ENCODE assay signal across 9 cellular contexts in the genomic region with DNA sequence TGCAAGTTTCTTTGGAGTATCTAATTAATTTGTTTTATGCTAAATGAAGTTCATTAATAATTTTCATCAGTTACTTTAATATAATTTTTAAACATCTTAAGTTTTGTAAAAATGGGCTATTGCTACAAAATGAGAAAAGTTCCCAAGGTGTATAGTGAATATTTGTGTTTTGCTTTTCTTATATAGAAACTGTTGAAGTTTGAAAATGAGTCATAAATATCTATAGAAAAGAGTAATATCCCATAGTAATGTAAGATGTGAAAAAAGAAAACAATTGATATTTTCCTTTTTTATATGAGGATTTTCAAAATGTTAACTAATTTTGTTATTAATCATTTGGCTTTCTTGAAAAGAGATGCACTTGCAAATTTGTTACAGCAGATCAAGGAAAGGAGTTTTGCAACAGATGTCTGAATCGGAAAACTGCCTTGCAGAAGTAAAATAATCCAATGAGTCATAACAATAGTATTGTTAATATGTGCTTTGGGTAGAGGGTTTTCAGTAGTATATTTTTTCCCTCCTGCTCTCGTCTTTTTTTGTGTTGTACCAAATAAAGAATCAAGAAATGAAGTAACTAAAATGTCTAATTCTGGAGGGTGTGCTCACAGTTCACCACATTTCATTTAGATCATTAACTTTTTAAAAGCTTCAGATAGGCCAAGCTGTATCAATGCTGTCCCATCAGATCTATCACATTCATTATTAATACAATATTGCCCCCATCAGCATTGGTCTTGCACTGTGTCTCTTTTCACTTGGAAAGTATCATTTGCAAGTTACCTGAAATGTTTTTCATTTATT. TPM values are rescaled to one million over a fixed set of nuclear protein-coding genes. Genes with fewer than 3 reads are reported as not detected.
DNase-seq lines count a peak whose midpoint lies in the region; ATAC-seq and TF ChIP-seq lines count a peak whose summit lies in the region.
"Had no signal": no experiment of that assay in that cellular context is flagged by ENCODE, and none has a peak within 500 bp of the region (broad histone marks: within the 10 kb centered on the region; RNA-seq: fewer than 3 reads in every experiment).

No MANE protein-coding gene starts in this region.

- no peak for TF ChIP-seq POLR2A in uterus (IDR thresholded peaks at IDR 0.05)

- no peaks in the 10 kb centered on the region for H3K9me3 Mint-ChIP-seq in activated naive CD4-positive, alpha-beta T cell treated with anti-CD3 and anti-CD28 coated beads, Interleukin-2, amount 50 U/mL, for 72 hours
- no peaks in the 10 kb centered on the region for H3K9me3 Mint-ChIP-seq in activated T-cell treated with anti-CD3 and anti-CD28 coated beads, Interleukin-2, amount 50 U/mL, for 4 hours
- H3K9me3 Mint-ChIP-seq: CD4-positive, CD25-positive, alpha-beta regulatory T cell had no signal

- H3K36me3 Mint-ChIP-seq in activated naive CD4-positive, alpha-beta T cell treated with anti-CD3 and anti-CD28 coated beads, Interleukin-2, amount 50 U/mL, for 72 hours = no peaks in the 10 kb centered on the region
- H3K36me3 Mint-ChIP-seq in activated T-cell treated with anti-CD3 and anti-CD28 coated beads, Interleukin-2, amount 50 U/mL, for 4 hours (ENCODE audit: insufficient read depth) = peaks cover 5% of the 10 kb centered on the region

- no peak overlapping the region for H3K4me3 Mint-ChIP-seq in activated T-cell treated with anti-CD3 and anti-CD28 coated beads, Interleukin-2, amount 50 U/mL, for 4 hours
- H3K4me3 Mint-ChIP-seq: CD4-positive, CD25-positive, alpha-beta regulatory T cell had no signal

- H3K27ac ChIP-seq in uterus = no peak overlapping the region

- no peaks in the 10 kb centered on the region for H3K4me1 Mint-ChIP-seq in activated T-cell treated with anti-CD3 and anti-CD28 coated beads, Interleukin-2, amount 50 U/mL, for 4 hours (ENCODE audit: low read depth)

- H3K9me3 ChIP-seq in uterus = no peaks in the 10 kb centered on the region

- no peak overlapping the region for H3K4me3 ChIP-seq in uterus

- no peaks in the 10 kb centered on the region for H3K36me3 ChIP-seq in uterus

- no peaks in the 10 kb centered on the region for H3K27me3 ChIP-seq in uterus

- peak; percentile 16 for DNase-seq in A172 (ENCODE audit: low spot score)
- DNase-seq in activated naive CD4-positive, alpha-beta T cell treated with anti-CD3 and anti-CD28 coated beads, Interleukin-2, amount 50 U/mL, for 72 hours (ENCODE audit: low spot score in 2 of 2) = no peak
- no peak for DNase-seq in activated T-cell treated with anti-CD3 and anti-CD28 coated beads, Interleukin-2, amount 50 U/mL, for 4 hours
- no peak for DNase-seq in uterus
- DNase-seq in activated effector memory CD4-positive, alpha-beta T cell treated with anti-CD3 and anti-CD28 coated beads, Interleukin-2, amount 50 U/mL, for 16 hours = no peak

- H3K4me1 ChIP-seq in uterus = no peaks in the 10 kb centered on the region

- no peak for TF ChIP-seq CTCF in uterus (IDR thresholded peaks at IDR 0.05)

- H3K27ac Mint-ChIP-seq in activated naive CD4-positive, alpha-beta T cell treated with anti-CD3 and anti-CD28 coated beads, Interleukin-2, amount 50 U/mL, for 72 hours = no peak overlapping the region
- H3K27ac Mint-ChIP-seq: CD4-positive, CD25-positive, alpha-beta regulatory T cell had no signal

- no peaks in the 10 kb centered on the region for H3K27me3 Mint-ChIP-seq in activated T-cell treated with anti-CD3 and anti-CD28 coated beads, Interleukin-2, amount 50 U/mL, for 4 hours (ENCODE audit: low read depth)
- H3K27me3 Mint-ChIP-seq: CD4-positive, CD25-positive, alpha-beta regulatory T cell had no signal

- ATAC-seq in GM19023 (IDR thresholded peaks at IDR 0.05; ENCODE audit: unreplicated experiment) (peak; percentile 75), HG02938 (IDR thresholded peaks at IDR 0.05; ENCODE audit: unreplicated experiment) (peak; percentile 86), SK-N-SH treated with all-trans-retinoic acid at 6 μM for 48 hours (peak; percentile 87)
- no peak for ATAC-seq in activated naive CD4-positive, alpha-beta T cell treated with anti-CD3 and anti-CD28 coated beads, Interleukin-2, amount 50 U/mL, for 72 hours
- no peak for ATAC-seq in activated T-cell treated with anti-CD3 and anti-CD28 coated beads, Interleukin-2, amount 50 U/mL, for 4 hours

- intact Hi-C loops in uterus (cut with DNase I; ENCODE audit: low total_unique reads) = no loop called here

TF ChIP-seq in SK-N-SH treated with all-trans-retinoic acid at 6 μM for 48 hours, 23 proteins besides CTCF, POLR2A, EP300 and RAD21 (continues in another document):
- no peak for TF ChIP-seq SNAI2 (CRISPR knock-in tag; IDR thresholded peaks at IDR 0.05)
- TF ChIP-seq, protein P1, sequence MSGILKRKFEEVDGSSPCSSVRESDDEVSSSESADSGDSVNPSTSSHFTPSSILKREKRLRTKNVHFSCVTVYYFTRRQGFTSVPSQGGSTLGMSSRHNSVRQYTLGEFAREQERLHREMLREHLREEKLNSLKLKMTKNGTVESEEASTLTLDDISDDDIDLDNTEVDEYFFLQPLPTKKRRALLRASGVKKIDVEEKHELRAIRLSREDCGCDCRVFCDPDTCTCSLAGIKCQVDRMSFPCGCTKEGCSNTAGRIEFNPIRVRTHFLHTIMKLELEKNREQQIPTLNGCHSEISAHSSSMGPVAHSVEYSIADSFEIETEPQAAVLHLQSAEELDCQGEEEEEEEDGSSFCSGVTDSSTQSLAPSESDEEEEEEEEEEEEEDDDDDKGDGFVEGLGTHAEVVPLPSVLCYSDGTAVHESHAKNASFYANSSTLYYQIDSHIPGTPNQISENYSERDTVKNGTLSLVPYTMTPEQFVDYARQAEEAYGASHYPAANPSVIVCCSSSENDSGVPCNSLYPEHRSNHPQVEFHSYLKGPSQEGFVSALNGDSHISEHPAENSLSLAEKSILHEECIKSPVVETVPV (CRISPR knock-in tag; IDR thresholded peaks at IDR 0.05) = no peak
- no peak for TF ChIP-seq PPARA (CRISPR knock-in tag; IDR thresholded peaks at IDR 0.05; ENCODE audit: borderline replicate concordance)
- TF ChIP-seq, protein P2, sequence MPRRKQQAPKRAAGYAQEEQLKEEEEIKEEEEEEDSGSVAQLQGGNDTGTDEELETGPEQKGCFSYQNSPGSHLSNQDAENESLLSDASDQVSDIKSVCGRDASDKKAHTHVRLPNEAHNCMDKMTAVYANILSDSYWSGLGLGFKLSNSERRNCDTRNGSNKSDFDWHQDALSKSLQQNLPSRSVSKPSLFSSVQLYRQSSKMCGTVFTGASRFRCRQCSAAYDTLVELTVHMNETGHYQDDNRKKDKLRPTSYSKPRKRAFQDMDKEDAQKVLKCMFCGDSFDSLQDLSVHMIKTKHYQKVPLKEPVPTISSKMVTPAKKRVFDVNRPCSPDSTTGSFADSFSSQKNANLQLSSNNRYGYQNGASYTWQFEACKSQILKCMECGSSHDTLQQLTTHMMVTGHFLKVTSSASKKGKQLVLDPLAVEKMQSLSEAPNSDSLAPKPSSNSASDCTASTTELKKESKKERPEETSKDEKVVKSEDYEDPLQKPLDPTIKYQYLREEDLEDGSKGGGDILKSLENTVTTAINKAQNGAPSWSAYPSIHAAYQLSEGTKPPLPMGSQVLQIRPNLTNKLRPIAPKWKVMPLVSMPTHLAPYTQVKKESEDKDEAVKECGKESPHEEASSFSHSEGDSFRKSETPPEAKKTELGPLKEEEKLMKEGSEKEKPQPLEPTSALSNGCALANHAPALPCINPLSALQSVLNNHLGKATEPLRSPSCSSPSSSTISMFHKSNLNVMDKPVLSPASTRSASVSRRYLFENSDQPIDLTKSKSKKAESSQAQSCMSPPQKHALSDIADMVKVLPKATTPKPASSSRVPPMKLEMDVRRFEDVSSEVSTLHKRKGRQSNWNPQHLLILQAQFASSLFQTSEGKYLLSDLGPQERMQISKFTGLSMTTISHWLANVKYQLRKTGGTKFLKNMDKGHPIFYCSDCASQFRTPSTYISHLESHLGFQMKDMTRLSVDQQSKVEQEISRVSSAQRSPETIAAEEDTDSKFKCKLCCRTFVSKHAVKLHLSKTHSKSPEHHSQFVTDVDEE (CRISPR knock-in tag; IDR thresholded peaks at IDR 0.05) = no peak
- TF ChIP-seq TOX (CRISPR knock-in tag; IDR thresholded peaks at IDR 0.05; ENCODE audit: borderline replicate concordance) = no peak
- TF ChIP-seq GLIS3 (CRISPR knock-in tag; IDR thresholded peaks at IDR 0.05) = no peak
- TF ChIP-seq ZC3H10 (CRISPR knock-in tag; IDR thresholded peaks at IDR 0.05) = no peak
- TF ChIP-seq CSDC2 (CRISPR knock-in tag; IDR thresholded peaks at IDR 0.05) = no peak
- TF ChIP-seq ZNF70 (CRISPR knock-in tag; IDR thresholded peaks at IDR 0.05) = no peak
- TF ChIP-seq OSR1 (CRISPR knock-in tag; IDR thresholded peaks at IDR 0.05) = no peak

RNA-seq across cellular contexts. Expression of a gene that starts 15.5 kb away (rescaled TPM):
- 2.5 and 3.2 TPM in 2 replicates for total RNA-seq in A172 (2014; rRNA removed; shearing (Covaris generic))
- total RNA-seq in activated naive CD4-positive, alpha-beta T cell treated with anti-CD3 and anti-CD28 coated beads, Interleukin-2, amount 50 U/mL, for 72 hours = 1 to 10 TPM; 1.8 to 3.8 TPM
- total RNA-seq in activated T-cell treated with anti-CD3 and anti-CD28 coated beads, Interleukin-2, amount 50 U/mL, for 4 hours = 1 to 10 TPM; 1.2 to 2.5 (median 2.2) TPM
- 10 to 100 TPM in 1 of 4 donors, 1 to 10 TPM in 2, under 1 TPM in 1; 0.29 to 12.4 (median 3.3) TPM for total RNA-seq in uterus

RNA-seq across cellular contexts. Expression of a gene that starts 30.2 kb away (rescaled TPM):
- total RNA-seq in A172 (2014; rRNA removed; shearing (Covaris generic)) = 31.7 and 37.2 TPM in 2 replicates
- total RNA-seq in activated naive CD4-positive, alpha-beta T cell treated with anti-CD3 and anti-CD28 coated beads, Interleukin-2, amount 50 U/mL, for 72 hours = 10 to 100 TPM; 28.7 to 35.0 TPM
- total RNA-seq in activated T-cell treated with anti-CD3 and anti-CD28 coated beads, Interleukin-2, amount 50 U/mL, for 4 hours = 10 to 100 TPM; 55.0 to 61.9 (median 60.5) TPM
- 10 to 100 TPM in 2 of 4 donors, 1 to 10 TPM in 2; 5.9 to 32.8 (median 19.0) TPM for total RNA-seq in uterus

RNA-seq across cellular contexts. Expression of a gene that starts 55.8 kb away (rescaled TPM):
- 186 and 213 TPM in 2 replicates for total RNA-seq in A172 (2014; rRNA removed; shearing (Covaris generic))
- 10 to 100 TPM in 1 of 2 donors, 1 to 10 TPM in 1; 6.8 to 13.2 TPM for total RNA-seq in activated naive CD4-positive, alpha-beta T cell treated with anti-CD3 and anti-CD28 coated beads, Interleukin-2, amount 50 U/mL, for 72 hours
- total RNA-seq in activated T-cell treated with anti-CD3 and anti-CD28 coated beads, Interleukin-2, amount 50 U/mL, for 4 hours = 10 to 100 TPM in 1 of 3 donors, 1 to 10 TPM in 2; 8.2 to 13.0 (median 8.3) TPM
- 100 to 1,000 TPM in 3 of 4 donors, 10 to 100 TPM in 1; 55.3 to 284 (median 167) TPM for total RNA-seq in uterus

Comparison
In these comparisons a context has a peak if more than half of its experiments do, and no peak if none do; other contexts are left out.
1. ATAC-seq: peak in GM19023 (single experiment), HG02938 (single experiment) and SK-N-SH treated with all-trans-retinoic acid at 6 μM for 48 hours (single experiment); none in activated naive CD4-positive, alpha-beta T cell treated with anti-CD3 and anti-CD28 coated beads, Interleukin-2, amount 50 U/mL, for 72 hours (0 of 2) and activated T-cell treated with anti-CD3 and anti-CD28 coated beads, Interleukin-2, amount 50 U/mL, for 4 hours (0 of 2).